ENCODE assay signal across 1 cellular context in genomic region chr12:12796928-12797788, GRCh38.
TF ChIP-seq lines count a peak whose summit lies in the region.

No MANE protein-coding gene starts in this region.

TF ChIP-seq in HepG2, 621 proteins besides CTCF, POLR2A, EP300 and RAD21:
- peak; percentile 45; the same call in 1 of the 2 replicates for TF ChIP-seq CREB1 (IDR thresholded peaks at IDR 0.05)
- TF ChIP-seq CREB1 (CRISPR knock-in tag; IDR thresholded peaks at IDR 0.05), result no peak
- no peak for TF ChIP-seq ZNF775 (CRISPR knock-in tag; IDR thresholded peaks at IDR 0.05; ENCODE audit: borderline replicate concordance)
TF ChIP-seq in HepG2: peak in this region for 1.
